ENCODE assay signal across 18 cellular contexts in genomic region chrX:136210243-136210642, GRCh38. TPM values are rescaled to one million over a fixed set of nuclear protein-coding genes. Genes with fewer than 3 reads are reported as not detected.
A peak's percentile ranks its signal among the peaks of the same experiment; 100 is the strongest.
DNase-seq lines count a peak whose midpoint lies in the region; ATAC-seq and TF ChIP-seq lines count a peak whose summit lies in the region.
"Had no signal": no experiment of that assay in that cellular context is flagged by ENCODE, and none has a peak within 500 bp of the region (broad histone marks: within the 10 kb centered on the region; RNA-seq: fewer than 3 reads in every experiment).

No MANE protein-coding gene starts in this region.

- ATAC-seq in left ventricle myocardium superior, result no peak
- peak; percentile 42 for ATAC-seq in upper lobe of right lung
- ATAC-seq in SK-N-SH treated with all-trans-retinoic acid at 6 μM for 48 hours, result no peak
- ATAC-seq: activated T-cell treated with anti-CD3 and anti-CD28 coated beads, Interleukin-2, amount 50 U/mL, for 72 hours had no signal

- no peak for DNase-seq in left ventricle myocardium inferior
- DNase-seq in left ventricle myocardium superior, result no peak
- DNase-seq in MV-4-11 (lab: John Stamatoyannopoulos, UW), result peak; percentile 20
- peak; percentile 55 for DNase-seq in glomerular visceral epithelial cell (ENCODE audit: extremely low spot score)
- no peak for DNase-seq in upper lobe of right lung
- no peak for DNase-seq in pons (ENCODE audit: low spot score)
- no peak for DNase-seq in activated effector memory CD4-positive, alpha-beta T cell treated with Interleukin-2 at 50 U/mL for 16 hours
- DNase-seq: activated CD4-positive, alpha-beta T cell treated with anti-CD3 and anti-CD28 coated beads, Interleukin-2, amount 10 ng/mL, durations not matched to agents 7 days and 5 days; activated T-cell treated with anti-CD3 and anti-CD28 coated beads, Interleukin-2, amount 50 U/mL, for 72 hours; anterior cingulate cortex; midbrain; NCI-H1694; NCI-H526; ovary had no signal

- H3K36me3 ChIP-seq in left ventricle myocardium inferior (peaks cover 40% of the 10 kb centered on the region), upper lobe of right lung (peaks cover 4% of the 10 kb centered on the region)
- H3K36me3 ChIP-seq: ovary had no signal

- H3K4me3 ChIP-seq in left ventricle myocardium inferior, result no peak overlapping the region
- no peak overlapping the region for H3K4me3 ChIP-seq in upper lobe of right lung
- H3K4me3 ChIP-seq: GM23338, ovary, tibial artery had no signal

- H3K4me1 ChIP-seq in left ventricle myocardium inferior (peaks cover 59% of the 10 kb centered on the region), upper lobe of right lung (peaks cover 7% of the 10 kb centered on the region)

- intact Hi-C loops in left ventricle myocardium inferior (cut with micrococcal nuclease), result no loop called here
- intact Hi-C loops in left ventricle myocardium superior (cut with micrococcal nuclease), result no loop called here
- intact Hi-C loops in upper lobe of right lung (cut with DNase I), result loop anchor here (5.0 kb wide), 1 partner anchor 43 kb away; no protein-coding TSS in a partner anchor

- TF ChIP-seq CTCF in left ventricle myocardium inferior (IDR thresholded peaks at IDR 0.05; ENCODE audit: borderline replicate concordance), result no peak
- TF ChIP-seq CTCF in upper lobe of right lung (IDR thresholded peaks at IDR 0.05), result no peak

- H3K27me3 ChIP-seq in left ventricle myocardium inferior (ENCODE audit: low read depth), result no peaks in the 10 kb centered on the region
- H3K27me3 ChIP-seq in upper lobe of right lung, result no peaks in the 10 kb centered on the region
- H3K27me3 ChIP-seq: ovary, tibial artery had no signal

- H3K27ac ChIP-seq in left ventricle myocardium inferior (replicated peaks) (peak overlapping the region; percentile 87), upper lobe of right lung (no peak overlapping the region)
- H3K27ac ChIP-seq: ovary had no signal

- H3K9me3 ChIP-seq in left ventricle myocardium inferior (replicated peaks) (no peaks in the 10 kb centered on the region), upper lobe of right lung (no peaks in the 10 kb centered on the region)
- H3K9me3 ChIP-seq: ovary, tibial artery had no signal

TF ChIP-seq in SK-N-SH treated with all-trans-retinoic acid at 6 μM for 48 hours, 23 proteins besides CTCF, POLR2A, EP300 and RAD21:
- TF ChIP-seq ZC3H10 (CRISPR knock-in tag; IDR thresholded peaks at IDR 0.05), result no peak
- no peak for TF ChIP-seq RARB (CRISPR knock-in tag; IDR thresholded peaks at IDR 0.05)
- TF ChIP-seq BACH2 (CRISPR knock-in tag; IDR thresholded peaks at IDR 0.05; ENCODE audit: borderline replicate concordance), result no peak
- no peak for TF ChIP-seq PPARA (CRISPR knock-in tag; IDR thresholded peaks at IDR 0.05; ENCODE audit: borderline replicate concordance)
- no peak for TF ChIP-seq ISL1 (CRISPR knock-in tag; IDR thresholded peaks at IDR 0.05)
- TF ChIP-seq POU6F1 (CRISPR knock-in tag; IDR thresholded peaks at IDR 0.05; ENCODE audit: borderline replicate concordance, low read depth), result no peak
- no peak for TF ChIP-seq ZNF565 (CRISPR knock-in tag; conservative IDR thresholded peaks at IDR 0.05; ENCODE audit: low read depth)
- no peak for TF ChIP-seq SNAI2 (CRISPR knock-in tag; IDR thresholded peaks at IDR 0.05)
- TF ChIP-seq ZFP3 (CRISPR knock-in tag; IDR thresholded peaks at IDR 0.05), result no peak
- no peak for TF ChIP-seq TOX (CRISPR knock-in tag; IDR thresholded peaks at IDR 0.05; ENCODE audit: borderline replicate concordance)
- TF ChIP-seq PATZ1 (CRISPR knock-in tag; IDR thresholded peaks at IDR 0.05; ENCODE audit: borderline replicate concordance), result no peak
- TF ChIP-seq CSDC2 (CRISPR knock-in tag; IDR thresholded peaks at IDR 0.05), result no peak
- TF ChIP-seq ARNTL (CRISPR knock-in tag; IDR thresholded peaks at IDR 0.05; ENCODE audit: borderline replicate concordance, low read depth), result no peak
- TF ChIP-seq OSR1 (CRISPR knock-in tag; IDR thresholded peaks at IDR 0.05), result no peak
- no peak for TF ChIP-seq ESRRG (CRISPR knock-in tag; IDR thresholded peaks at IDR 0.05)
- TF ChIP-seq, protein P1, sequence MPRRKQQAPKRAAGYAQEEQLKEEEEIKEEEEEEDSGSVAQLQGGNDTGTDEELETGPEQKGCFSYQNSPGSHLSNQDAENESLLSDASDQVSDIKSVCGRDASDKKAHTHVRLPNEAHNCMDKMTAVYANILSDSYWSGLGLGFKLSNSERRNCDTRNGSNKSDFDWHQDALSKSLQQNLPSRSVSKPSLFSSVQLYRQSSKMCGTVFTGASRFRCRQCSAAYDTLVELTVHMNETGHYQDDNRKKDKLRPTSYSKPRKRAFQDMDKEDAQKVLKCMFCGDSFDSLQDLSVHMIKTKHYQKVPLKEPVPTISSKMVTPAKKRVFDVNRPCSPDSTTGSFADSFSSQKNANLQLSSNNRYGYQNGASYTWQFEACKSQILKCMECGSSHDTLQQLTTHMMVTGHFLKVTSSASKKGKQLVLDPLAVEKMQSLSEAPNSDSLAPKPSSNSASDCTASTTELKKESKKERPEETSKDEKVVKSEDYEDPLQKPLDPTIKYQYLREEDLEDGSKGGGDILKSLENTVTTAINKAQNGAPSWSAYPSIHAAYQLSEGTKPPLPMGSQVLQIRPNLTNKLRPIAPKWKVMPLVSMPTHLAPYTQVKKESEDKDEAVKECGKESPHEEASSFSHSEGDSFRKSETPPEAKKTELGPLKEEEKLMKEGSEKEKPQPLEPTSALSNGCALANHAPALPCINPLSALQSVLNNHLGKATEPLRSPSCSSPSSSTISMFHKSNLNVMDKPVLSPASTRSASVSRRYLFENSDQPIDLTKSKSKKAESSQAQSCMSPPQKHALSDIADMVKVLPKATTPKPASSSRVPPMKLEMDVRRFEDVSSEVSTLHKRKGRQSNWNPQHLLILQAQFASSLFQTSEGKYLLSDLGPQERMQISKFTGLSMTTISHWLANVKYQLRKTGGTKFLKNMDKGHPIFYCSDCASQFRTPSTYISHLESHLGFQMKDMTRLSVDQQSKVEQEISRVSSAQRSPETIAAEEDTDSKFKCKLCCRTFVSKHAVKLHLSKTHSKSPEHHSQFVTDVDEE (CRISPR knock-in tag; IDR thresholded peaks at IDR 0.05), result no peak
- no peak for TF ChIP-seq ZNF8 (CRISPR knock-in tag; IDR thresholded peaks at IDR 0.05)
- TF ChIP-seq CREB5 (CRISPR knock-in tag; IDR thresholded peaks at IDR 0.05; ENCODE audit: low read depth), result no peak

RNA-seq across cellular contexts. Expression of gene MAP7D3, which starts 41.0 kb away (rescaled TPM):
- total RNA-seq in left ventricle myocardium inferior (13.8 TPM), left ventricle myocardium superior (10.8 TPM), upper lobe of right lung (7.9 TPM)
- total RNA-seq: HepG2 had no signal

Comparison
In these comparisons a context has a peak if more than half of its experiments do, and no peak if none do; other contexts are left out.
1. DNase-seq: peak in MV-4-11 (single experiment) and glomerular visceral epithelial cell (single experiment); none in left ventricle myocardium inferior (single experiment), left ventricle myocardium superior (single experiment), upper lobe of right lung (single experiment), pons (single experiment) and activated effector memory CD4-positive, alpha-beta T cell treated with Interleukin-2 at 50 U/mL for 16 hours (single experiment).